ENCODE assay signal across 13 cellular contexts in genomic region chr7:123410273-123410928, GRCh38.
A peak's percentile ranks its signal among the peaks of the same experiment; 100 is the strongest.
DNase-seq lines count a peak whose midpoint lies in the region; ATAC-seq and TF ChIP-seq lines count a peak whose summit lies in the region.
"Had no signal": no experiment of that assay in that cellular context is flagged by ENCODE, and none has a peak within 500 bp of the region (broad histone marks: within the 10 kb centered on the region; RNA-seq: fewer than 3 reads in every experiment).

No MANE protein-coding gene starts in this region.

- no peaks in the 10 kb centered on the region for H3K36me3 ChIP-seq in mammary epithelial cell (ENCODE audit: insufficient read depth, low read length)
- H3K36me3 ChIP-seq in testis (ENCODE audit: low read depth, missing control alignments), result no peaks in the 10 kb centered on the region
- no peaks in the 10 kb centered on the region for H3K36me3 ChIP-seq in tibial artery
- H3K36me3 ChIP-seq: ascending aorta, neutrophil had no signal

- H3K27me3 ChIP-seq in mammary epithelial cell (ENCODE audit: insufficient read depth, low read length), result no peaks in the 10 kb centered on the region
- H3K27me3 ChIP-seq in testis, result no peaks in the 10 kb centered on the region
- no peaks in the 10 kb centered on the region for H3K27me3 ChIP-seq in tibial artery
- H3K27me3 ChIP-seq: ascending aorta, neutrophil had no signal

- TF ChIP-seq POLR2A in testis (IDR thresholded peaks at IDR 0.05), result no peak

- no peaks in the 10 kb centered on the region for H3K27me3 Mint-ChIP-seq in Calu3 (ENCODE audit: unreplicated experiment)

- no peak overlapping the region for H3K4me3 Mint-ChIP-seq in Calu3 (ENCODE audit: low read depth, unreplicated experiment)

- BruUV-seq in mammary epithelial cell (replicated peaks; lab: Mats Ljungman, UMichigan), result no TSS peak
- BruUV-seq in Calu3 (replicated peaks; lab: Mats Ljungman, UMichigan), result no TSS peak

- no peaks in the 10 kb centered on the region for H3K79me2 ChIP-seq in mammary epithelial cell (ENCODE audit: insufficient read depth, low read length)

- no peaks in the 10 kb centered on the region for H3K4me1 ChIP-seq in mammary epithelial cell (ENCODE audit: insufficient read depth, low read length)
- H3K4me1 ChIP-seq in testis, result peaks cover 13% of the 10 kb centered on the region
- peaks cover 0 to 8% (median 8%) of the 10 kb centered on the region in 4 donors for H3K4me1 ChIP-seq in tibial artery

- dilution Hi-C loops in mammary epithelial cell (cut with HindIII; ENCODE audit: low sequenced_read_pairs), result no loop called here

- TF ChIP-seq CTCF in mammary epithelial cell (conservative IDR thresholded peaks at IDR 0.05 in 1 of 2, IDR thresholded peaks at IDR 0.05 in 1 of 2; ENCODE audit: extremely low read depth in 1 of 2, insufficient read depth in 1 of 2, low read depth in 1 of 2, low read length in 2 of 2) (no peak), testis (IDR thresholded peaks at IDR 0.05) (no peak), tibial artery (IDR thresholded peaks at IDR 0.05) (no peak), Calu3 (IDR thresholded peaks at IDR 0.05; ENCODE audit: unreplicated experiment) (no peak)

- CTCF ChIA-PET in mammary epithelial cell (lab: Charles Lee; ENCODE audit: low non-redundant PET), result interaction anchor here (0.5 kb wide), 1 partner anchor 346 kb away, joined by 4 read pairs; no protein-coding TSS in a partner anchor
- CTCF ChIA-PET in Calu3 (lab: Charles Lee), result no interaction called here

- no peaks in the 10 kb centered on the region for H4K20me1 ChIP-seq in mammary epithelial cell (ENCODE audit: insufficient read depth, low read length)

- DNase-seq in DMS 273 (lab: John Stamatoyannopoulos, UW; ENCODE audit: unreplicated experiment), result peak; percentile 8
- DNase-seq in DMS 273 treated with DMSO at 0.1 percent for 48 hours (lab: John Stamatoyannopoulos, UW), result no peak
- peak; percentile 77 for DNase-seq in mammary epithelial cell
- peak; percentile 93 for DNase-seq in kidney glomerular epithelial cell (lab: John Stamatoyannopoulos, UW)
- DNase-seq in testis, result peak; percentile 78
- no peak for DNase-seq in tibial artery
- no peak for DNase-seq in Calu3
- DNase-seq: 8988T; activated CD4-positive, alpha-beta T cell treated with anti-CD3 and anti-CD28 coated beads, Interleukin-2, amount 50 U/mL, for 1 hour; Kasumi-1 had no signal

- H3K9ac ChIP-seq in mammary epithelial cell (ENCODE audit: insufficient read depth, low read length), result no peak overlapping the region

- H3K27ac Mint-ChIP-seq in Calu3 (ENCODE audit: unreplicated experiment), result no peak overlapping the region

- H3K9me3 Mint-ChIP-seq in Calu3 (ENCODE audit: low read depth, unreplicated experiment), result peaks cover 2% of the 10 kb centered on the region

- intact Hi-C loops in mammary epithelial cell (cut with micrococcal nuclease), result no loop called here
- intact Hi-C loops in testis (cut with DNase I; ENCODE audit: low total_unique reads), result no loop called here
- intact Hi-C loops in tibial artery (cut with DNase I; ENCODE audit: low total_unique reads), result no loop called here
- intact Hi-C loops in Calu3 (cut with micrococcal nuclease; ENCODE audit: unreplicated experiment), result no loop called here

- no peaks in the 10 kb centered on the region for H3K36me3 Mint-ChIP-seq in Calu3 (ENCODE audit: insufficient read depth, unreplicated experiment)

- in situ Hi-C loops in mammary epithelial cell (cut with MboI; ENCODE audit: low sequenced_read_pairs in 2 of 2), result no loop called here

- no peak overlapping the region for H3K4me3 ChIP-seq in mammary epithelial cell (replicated peaks in 1 of 3; ENCODE audit: insufficient read depth in 1 of 3, low read depth in 2 of 3, low read length in 3 of 3)
- no peak overlapping the region for H3K4me3 ChIP-seq in testis
- H3K4me3 ChIP-seq in tibial artery, result no peak overlapping the region
- H3K4me3 ChIP-seq: ascending aorta had no signal

- H3K4me2 ChIP-seq in mammary epithelial cell (ENCODE audit: insufficient read depth, low read depth, low read length), result no peak overlapping the region

- H3K27ac ChIP-seq in mammary epithelial cell (ENCODE audit: insufficient read depth, low read depth, low read length) (no peak overlapping the region), testis (peak overlapping the region; percentile 61 to 76), tibial artery (no peak overlapping the region)
- H3K27ac ChIP-seq: ascending aorta, neutrophil had no signal

- no peak overlapping the region for H2AFZ ChIP-seq in mammary epithelial cell (ENCODE audit: low read depth, low read length)

- 0% methylated on average over 1 of the region's 1 CpG for WGBS in mammary epithelial cell (ENCODE audit: low coverage, missing lambda C conversion rate)
- WGBS in testis, 2 donors, result 18 to 24% methylated on average over 1 of the region's 1 CpG

- H3K4me1 Mint-ChIP-seq in Calu3 (ENCODE audit: low read depth, unreplicated experiment), result no peaks in the 10 kb centered on the region

- no peak for ATAC-seq in GM19035 (IDR thresholded peaks at IDR 0.05; ENCODE audit: unreplicated experiment)

- H3K9me3 ChIP-seq in mammary epithelial cell (replicated peaks; ENCODE audit: insufficient read depth, low read length) (no peaks in the 10 kb centered on the region), testis (no peaks in the 10 kb centered on the region), tibial artery (no peaks in the 10 kb centered on the region)
- H3K9me3 ChIP-seq: ascending aorta, neutrophil had no signal

Comparison
In these comparisons a context has a peak if more than half of its experiments do, and no peak if none do; other contexts are left out.
1. DNase-seq: peak in DMS 273 (single experiment), mammary epithelial cell (single experiment), kidney glomerular epithelial cell (single experiment) and testis (single experiment); none in DMS 273 treated with DMSO at 0.1 percent for 48 hours (single experiment), tibial artery (0 of 2) and Calu3 (single experiment).
2. H3K27ac ChIP-seq: peak in testis (2 of 2); none in mammary epithelial cell (single experiment) and tibial artery (0 of 2).